Comparison of ENCODE assay signal across 20 cellular contexts in genomic region chr9:75102177-75102790, GRCh38. TPM values are rescaled to one million over a fixed set of nuclear protein-coding genes. Genes with fewer than 3 reads are reported as not detected.
DNase-seq lines count a peak whose midpoint lies in the region; ATAC-seq lines count a peak whose summit lies in the region.
"Had no signal": no experiment of that assay in that cellular context is flagged by ENCODE, and none has a peak within 500 bp of the region (broad histone marks: within the 10 kb centered on the region; RNA-seq: fewer than 3 reads in every experiment).

No MANE protein-coding gene starts in this region.

- no peak for ATAC-seq in activated naive CD8-positive, alpha-beta T cell treated with anti-CD3 and anti-CD28 coated beads, Interleukin-2, amount 10 ng/mL, durations not matched to agents 7 days and 5 days (ENCODE audit: low read depth)
- no peak for ATAC-seq in naive thymus-derived CD4-positive, alpha-beta T cell
- ATAC-seq in GM19452 (IDR thresholded peaks at IDR 0.05; ENCODE audit: unreplicated experiment) = no peak

- no peak overlapping the region for H3K4me3 ChIP-seq in naive thymus-derived CD4-positive, alpha-beta T cell (ENCODE audit: low read length)
- H3K4me3 ChIP-seq: PC-9 had no signal

- H3K4me3 Mint-ChIP-seq in activated naive CD8-positive, alpha-beta T cell treated with anti-CD3 and anti-CD28 coated beads, Interleukin-2, amount 10 ng/mL, durations not matched to agents 7 days and 5 days = no peak overlapping the region
- no peak overlapping the region for H3K4me3 Mint-ChIP-seq in activated naive CD8-positive, alpha-beta T cell treated with anti-CD3 and anti-CD28 coated beads for 36 hours
- H3K4me3 Mint-ChIP-seq in activated CD4-positive, alpha-beta memory T cell treated with anti-CD3 and anti-CD28 coated beads, Interleukin-2, amount 10 ng/mL, durations not matched to agents 7 days and 5 days = no peak overlapping the region
- no peak overlapping the region for H3K4me3 Mint-ChIP-seq in naive thymus-derived CD4-positive, alpha-beta T cell
- H3K4me3 Mint-ChIP-seq: H9 had no signal

- H3K27me3 Mint-ChIP-seq in activated naive CD8-positive, alpha-beta T cell treated with anti-CD3 and anti-CD28 coated beads, Interleukin-2, amount 10 ng/mL, durations not matched to agents 7 days and 5 days = no peaks in the 10 kb centered on the region
- no peaks in the 10 kb centered on the region for H3K27me3 Mint-ChIP-seq in activated naive CD8-positive, alpha-beta T cell treated with anti-CD3 and anti-CD28 coated beads for 36 hours
- no peaks in the 10 kb centered on the region for H3K27me3 Mint-ChIP-seq in activated CD4-positive, alpha-beta memory T cell treated with anti-CD3 and anti-CD28 coated beads, Interleukin-2, amount 10 ng/mL, durations not matched to agents 7 days and 5 days
- H3K27me3 Mint-ChIP-seq in naive thymus-derived CD4-positive, alpha-beta T cell = no peaks in the 10 kb centered on the region

- CTCF ChIA-PET in activated CD4-positive, alpha-beta memory T cell treated with anti-CD3 and anti-CD28 coated beads, Interleukin-2, amount 10 ng/mL, durations not matched to agents 7 days and 5 days (lab: Charles Lee) = interaction anchor here (1.4 to 2.6 kb wide), 2 partner anchors 10 to 29 kb away, joined by 3 to 17 read pairs; no protein-coding TSS in a partner anchor
- CTCF ChIA-PET in naive thymus-derived CD4-positive, alpha-beta T cell (lab: Charles Lee) = interaction anchor here (0.6 to 1.5 kb wide), 2 partner anchors 15 to 1337 kb away, joined by 3 to 4 read pairs; no protein-coding TSS in a partner anchor

- POLR2A ChIA-PET in activated naive CD8-positive, alpha-beta T cell treated with anti-CD3 and anti-CD28 coated beads, Interleukin-2, amount 10 ng/mL, durations not matched to agents 7 days and 5 days (lab: Charles Lee) = no interaction called here
- POLR2A ChIA-PET in activated CD4-positive, alpha-beta memory T cell treated with anti-CD3 and anti-CD28 coated beads, Interleukin-2, amount 10 ng/mL, durations not matched to agents 7 days and 5 days (lab: Charles Lee) = interaction anchor here (0.6 to 2.9 kb wide), 4 partner anchors 10 to 17 kb away, joined by 3 to 10 read pairs (median 8); partner anchors contain the start of genes NMRK1 and OSTF1
- POLR2A ChIA-PET in naive thymus-derived CD4-positive, alpha-beta T cell (lab: Charles Lee) = interaction anchor here (1.0 to 1.6 kb wide), 3 partner anchors 11 to 15 kb away, joined by 3 to 5 read pairs (median 4); partner anchors contain the start of genes NMRK1 and OSTF1

- peaks cover 28% of the 10 kb centered on the region for H3K4me1 Mint-ChIP-seq in activated naive CD8-positive, alpha-beta T cell treated with anti-CD3 and anti-CD28 coated beads, Interleukin-2, amount 10 ng/mL, durations not matched to agents 7 days and 5 days
- H3K4me1 Mint-ChIP-seq in activated naive CD8-positive, alpha-beta T cell treated with anti-CD3 and anti-CD28 coated beads for 36 hours = peaks cover 43% of the 10 kb centered on the region
- peaks cover 67% of the 10 kb centered on the region for H3K4me1 Mint-ChIP-seq in activated CD4-positive, alpha-beta memory T cell treated with anti-CD3 and anti-CD28 coated beads, Interleukin-2, amount 10 ng/mL, durations not matched to agents 7 days and 5 days
- peaks cover 34 to 78% (median 66%) of the 10 kb centered on the region in 7 donors for H3K4me1 Mint-ChIP-seq in naive thymus-derived CD4-positive, alpha-beta T cell

- H3K9me3 ChIP-seq in naive thymus-derived CD4-positive, alpha-beta T cell (ENCODE audit: control insufficient read depth in 2 of 3, low read length in 3 of 3) = no peaks in the 10 kb centered on the region
- H3K9me3 ChIP-seq: BE2C had no signal

- peaks cover 3 to 30% of the 10 kb centered on the region in 2 donors for H3K4me1 ChIP-seq in naive thymus-derived CD4-positive, alpha-beta T cell (ENCODE audit: control insufficient read depth in 2 of 2, insufficient read depth in 2 of 2, low read length in 2 of 2)
- H3K4me1 ChIP-seq: BE2C had no signal

- H3K27ac Mint-ChIP-seq in activated naive CD8-positive, alpha-beta T cell treated with anti-CD3 and anti-CD28 coated beads, Interleukin-2, amount 10 ng/mL, durations not matched to agents 7 days and 5 days = peak overlapping the region; percentile 51
- no peak overlapping the region for H3K27ac Mint-ChIP-seq in activated naive CD8-positive, alpha-beta T cell treated with anti-CD3 and anti-CD28 coated beads for 36 hours
- H3K27ac Mint-ChIP-seq in activated CD4-positive, alpha-beta memory T cell treated with anti-CD3 and anti-CD28 coated beads, Interleukin-2, amount 10 ng/mL, durations not matched to agents 7 days and 5 days = peak overlapping the region; percentile 30
- peak overlapping the region in 7 of 9 donors; percentile 24 to 75 (median 59) for H3K27ac Mint-ChIP-seq in naive thymus-derived CD4-positive, alpha-beta T cell
- H3K27ac Mint-ChIP-seq: H9 had no signal

- DNase-seq in activated naive CD8-positive, alpha-beta T cell treated with anti-CD3 and anti-CD28 coated beads, Interleukin-2, amount 10 ng/mL, durations not matched to agents 7 days and 5 days = no peak
- DNase-seq in activated naive CD8-positive, alpha-beta T cell treated with anti-CD3 and anti-CD28 coated beads for 36 hours = no peak
- no peak for DNase-seq in activated CD4-positive, alpha-beta memory T cell treated with anti-CD3 and anti-CD28 coated beads, Interleukin-2, amount 10 ng/mL, durations not matched to agents 7 days and 5 days
- no peak for DNase-seq in naive thymus-derived CD4-positive, alpha-beta T cell
- DNase-seq in glomerular visceral epithelial cell (ENCODE audit: extremely low spot score) (no peak), AG20443 (ENCODE audit: low spot score) (no peak), SIG-M5 treated with dmso at 0.1 percent for 504 hours (lab: John Stamatoyannopoulos, UW; ENCODE audit: unreplicated experiment) (no peak)
- DNase-seq: BE2C, COR-L47, DMS153, EL, H9, KG1, NCI-H1092, NCI-H1694, NCI-H2171, NCI-H446 treated with DMSO at 0.1 percent for 48 hours, NCI-H748 treated with DMSO at 0.1 percent for 48 hours, PC-9 had no signal

- no peaks in the 10 kb centered on the region for H3K27me3 ChIP-seq in naive thymus-derived CD4-positive, alpha-beta T cell (ENCODE audit: control insufficient read depth in 2 of 2, insufficient read depth in 2 of 2, low read length in 2 of 2)
- H3K27me3 ChIP-seq: BE2C had no signal

- no peaks in the 10 kb centered on the region for H3K36me3 ChIP-seq in naive thymus-derived CD4-positive, alpha-beta T cell (ENCODE audit: control insufficient read depth in 2 of 3, insufficient read depth in 3 of 3, low read length in 3 of 3)
- H3K36me3 ChIP-seq: BE2C had no signal

- H3K9me3 Mint-ChIP-seq in activated naive CD8-positive, alpha-beta T cell treated with anti-CD3 and anti-CD28 coated beads, Interleukin-2, amount 10 ng/mL, durations not matched to agents 7 days and 5 days = no peaks in the 10 kb centered on the region
- H3K9me3 Mint-ChIP-seq in activated naive CD8-positive, alpha-beta T cell treated with anti-CD3 and anti-CD28 coated beads for 36 hours = no peaks in the 10 kb centered on the region
- no peaks in the 10 kb centered on the region for H3K9me3 Mint-ChIP-seq in activated CD4-positive, alpha-beta memory T cell treated with anti-CD3 and anti-CD28 coated beads, Interleukin-2, amount 10 ng/mL, durations not matched to agents 7 days and 5 days
- no peaks in the 10 kb centered on the region for H3K9me3 Mint-ChIP-seq in naive thymus-derived CD4-positive, alpha-beta T cell
- H3K9me3 Mint-ChIP-seq: H9 had no signal

- no peak overlapping the region for H3K27ac ChIP-seq in naive thymus-derived CD4-positive, alpha-beta T cell (ENCODE audit: low read depth, low read length)
- H3K27ac ChIP-seq: PC-9 had no signal

- intact Hi-C loops in naive thymus-derived CD4-positive, alpha-beta T cell (cut with micrococcal nuclease) = no loop called here

- peaks cover 34% of the 10 kb centered on the region for H3K36me3 Mint-ChIP-seq in activated naive CD8-positive, alpha-beta T cell treated with anti-CD3 and anti-CD28 coated beads, Interleukin-2, amount 10 ng/mL, durations not matched to agents 7 days and 5 days
- H3K36me3 Mint-ChIP-seq in activated naive CD8-positive, alpha-beta T cell treated with anti-CD3 and anti-CD28 coated beads for 36 hours = peaks cover 26% of the 10 kb centered on the region
- H3K36me3 Mint-ChIP-seq in activated CD4-positive, alpha-beta memory T cell treated with anti-CD3 and anti-CD28 coated beads, Interleukin-2, amount 10 ng/mL, durations not matched to agents 7 days and 5 days (ENCODE audit: low read depth) = peaks cover 64% of the 10 kb centered on the region
- peaks cover 0 to 33% (median 17%) of the 10 kb centered on the region in 5 donors for H3K36me3 Mint-ChIP-seq in naive thymus-derived CD4-positive, alpha-beta T cell

RNA-seq across cellular contexts. Expression of gene OSTF1, which starts 14.0 kb away (rescaled TPM):
- 100 to 1,000 TPM in 1 of 2 experiments, 10 to 100 TPM in 1; 99.9 to 108 TPM for total RNA-seq in activated naive CD8-positive, alpha-beta T cell treated with anti-CD3 and anti-CD28 coated beads, Interleukin-2, amount 10 ng/mL, durations not matched to agents 7 days and 5 days
- total RNA-seq in activated naive CD8-positive, alpha-beta T cell treated with anti-CD3 and anti-CD28 coated beads for 36 hours = 10 to 100 TPM; 38.2 to 38.4 TPM
- total RNA-seq in activated CD4-positive, alpha-beta memory T cell treated with anti-CD3 and anti-CD28 coated beads, Interleukin-2, amount 10 ng/mL, durations not matched to agents 7 days and 5 days = 100 to 1,000 TPM; 253 to 255 TPM
- total RNA-seq in naive thymus-derived CD4-positive, alpha-beta T cell = 10 to 100 TPM; 38.7 to 93.5 (median 46.2) TPM
- 100 to 1,000 TPM; 109 to 141 TPM for polyA plus RNA-seq in naive thymus-derived CD4-positive, alpha-beta T cell

RNA-seq across cellular contexts. Expression of gene NMRK1, which starts 14.3 kb away (rescaled TPM):
- total RNA-seq in activated naive CD8-positive, alpha-beta T cell treated with anti-CD3 and anti-CD28 coated beads, Interleukin-2, amount 10 ng/mL, durations not matched to agents 7 days and 5 days = 10 to 100 TPM; 45.0 to 46.2 TPM
- 1 to 10 TPM; 8.5 to 9.0 TPM for total RNA-seq in activated naive CD8-positive, alpha-beta T cell treated with anti-CD3 and anti-CD28 coated beads for 36 hours
- total RNA-seq in activated CD4-positive, alpha-beta memory T cell treated with anti-CD3 and anti-CD28 coated beads, Interleukin-2, amount 10 ng/mL, durations not matched to agents 7 days and 5 days = 10 to 100 TPM; 74.2 to 76.7 TPM
- total RNA-seq in naive thymus-derived CD4-positive, alpha-beta T cell = 100 to 1,000 TPM in 2 of 5 experiments, 10 to 100 TPM in 3; 23.4 to 103 (median 58.1) TPM
- 10 to 100 TPM; 64.3 to 75.5 TPM for polyA plus RNA-seq in naive thymus-derived CD4-positive, alpha-beta T cell
